Comparison of ENCODE assay signal across 17 cellular contexts in genomic region chr11:42951266-42951665, GRCh38.
"Had no signal": no experiment of that assay in that cellular context is flagged by ENCODE, and none has a peak within 500 bp of the region (broad histone marks: within the 10 kb centered on the region; RNA-seq: fewer than 3 reads in every experiment).

No MANE protein-coding gene starts in this region.

- H3K27me3 ChIP-seq: body of pancreas, foreskin keratinocyte, pancreas, transverse colon had no signal

- H3K4me3 ChIP-seq: body of pancreas, pancreas, transverse colon had no signal

- H3K36me3 ChIP-seq: pancreas, transverse colon had no signal

- ATAC-seq: activated CD8-positive, alpha-beta T cell treated with anti-CD3 and anti-CD28 coated beads for 36 hours; activated naive CD4-positive, alpha-beta T cell treated with anti-CD3 and anti-CD28 coated beads, Interleukin-2, amount 50 U/mL, for 72 hours; activated T-cell treated with anti-CD3 and anti-CD28 coated beads, Interleukin-2, amount 50 U/mL, for 4 hours; body of pancreas; foreskin keratinocyte; left colon; naive thymus-derived CD4-positive, alpha-beta T cell; pancreas; stimulated activated effector memory CD8-positive, alpha-beta T cell treated with anti-CD3 and anti-CD28 coated beads, Interleukin-12 subunit alpha, Interleukin-12 subunit beta, amount 100 ng/mL, for 72 hours had no signal

- H3K27ac ChIP-seq: body of pancreas, foreskin keratinocyte, pancreas, transverse colon had no signal

- FAIRE-seq: endothelial cell of umbilical vein, pancreas had no signal

- H3K9me3 ChIP-seq: body of pancreas, pancreas, transverse colon had no signal

- H3K4me1 Mint-ChIP-seq: central memory CD8-positive, alpha-beta T cell; naive thymus-derived CD4-positive, alpha-beta T cell; stimulated activated effector memory CD8-positive, alpha-beta T cell treated with anti-CD3 and anti-CD28 coated beads, Interleukin-12 subunit alpha, Interleukin-12 subunit beta, amount 100 ng/mL, for 72 hours had no signal

- H3K27me3 Mint-ChIP-seq: activated CD8-positive, alpha-beta T cell treated with anti-CD3 and anti-CD28 coated beads for 36 hours; central memory CD8-positive, alpha-beta T cell; naive thymus-derived CD4-positive, alpha-beta T cell had no signal

- DNase-seq: activated CD4-positive, alpha-beta T cell treated with anti-CD3 and anti-CD28 coated beads for 4 hours; activated CD8-positive, alpha-beta T cell treated with anti-CD3 and anti-CD28 coated beads for 36 hours; activated gamma-delta T cell; activated T-cell treated with anti-CD3 and anti-CD28 coated beads, Interleukin-2, amount 50 U/mL, for 4 hours; amniotic stem cell; cortex of kidney; effector CD4-positive, alpha-beta T cell; left colon; naive thymus-derived CD4-positive, alpha-beta T cell; pancreas; transverse colon had no signal

- H3K4me3 Mint-ChIP-seq: activated CD8-positive, alpha-beta T cell treated with anti-CD3 and anti-CD28 coated beads for 36 hours; activated T-cell treated with anti-CD3 and anti-CD28 coated beads, Interleukin-2, amount 50 U/mL, for 4 hours; central memory CD8-positive, alpha-beta T cell; naive thymus-derived CD4-positive, alpha-beta T cell; stimulated activated effector memory CD8-positive, alpha-beta T cell treated with anti-CD3 and anti-CD28 coated beads, Interleukin-12 subunit alpha, Interleukin-12 subunit beta, amount 100 ng/mL, for 72 hours had no signal

- H3K36me3 Mint-ChIP-seq: activated naive CD4-positive, alpha-beta T cell treated with anti-CD3 and anti-CD28 coated beads, Interleukin-2, amount 50 U/mL, for 72 hours; naive thymus-derived CD4-positive, alpha-beta T cell; stimulated activated effector memory CD8-positive, alpha-beta T cell treated with anti-CD3 and anti-CD28 coated beads, Interleukin-12 subunit alpha, Interleukin-12 subunit beta, amount 100 ng/mL, for 72 hours had no signal

- H3K27ac Mint-ChIP-seq: activated CD8-positive, alpha-beta T cell treated with anti-CD3 and anti-CD28 coated beads for 36 hours; activated naive CD4-positive, alpha-beta T cell treated with anti-CD3 and anti-CD28 coated beads, Interleukin-2, amount 50 U/mL, for 72 hours; naive thymus-derived CD4-positive, alpha-beta T cell; stimulated activated effector memory CD8-positive, alpha-beta T cell treated with anti-CD3 and anti-CD28 coated beads, Interleukin-12 subunit alpha, Interleukin-12 subunit beta, amount 100 ng/mL, for 72 hours had no signal

- H3K4me1 ChIP-seq: body of pancreas, foreskin keratinocyte, pancreas, transverse colon had no signal
